1 cellular context compared by ENCODE assay signal in genomic region chr10:90818736-90819135, GRCh38.
TF ChIP-seq lines count a peak whose summit lies in the region.

No MANE protein-coding gene starts in this region.

TF ChIP-seq in SK-N-SH, 30 proteins besides CTCF, POLR2A, EP300 and RAD21 (continued from another document):
- TF ChIP-seq, protein P1, sequence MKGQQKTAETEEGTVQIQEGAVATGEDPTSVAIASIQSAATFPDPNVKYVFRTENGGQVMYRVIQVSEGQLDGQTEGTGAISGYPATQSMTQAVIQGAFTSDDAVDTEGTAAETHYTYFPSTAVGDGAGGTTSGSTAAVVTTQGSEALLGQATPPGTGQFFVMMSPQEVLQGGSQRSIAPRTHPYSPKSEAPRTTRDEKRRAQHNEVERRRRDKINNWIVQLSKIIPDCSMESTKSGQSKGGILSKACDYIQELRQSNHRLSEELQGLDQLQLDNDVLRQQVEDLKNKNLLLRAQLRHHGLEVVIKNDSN (IDR thresholded peaks at IDR 0.05; ENCODE audit: borderline replicate concordance, low read depth) = no peak
- TF ChIP-seq TCF12 (IDR thresholded peaks at IDR 0.05) (no peak), FOSL2 (IDR thresholded peaks at IDR 0.05; ENCODE audit: borderline replicate concordance, low read depth) (no peak), YY1 (IDR thresholded peaks at IDR 0.05; ENCODE audit: low read depth) (no peak)
